8 cellular contexts compared by ENCODE assay signal in the genomic region with DNA sequence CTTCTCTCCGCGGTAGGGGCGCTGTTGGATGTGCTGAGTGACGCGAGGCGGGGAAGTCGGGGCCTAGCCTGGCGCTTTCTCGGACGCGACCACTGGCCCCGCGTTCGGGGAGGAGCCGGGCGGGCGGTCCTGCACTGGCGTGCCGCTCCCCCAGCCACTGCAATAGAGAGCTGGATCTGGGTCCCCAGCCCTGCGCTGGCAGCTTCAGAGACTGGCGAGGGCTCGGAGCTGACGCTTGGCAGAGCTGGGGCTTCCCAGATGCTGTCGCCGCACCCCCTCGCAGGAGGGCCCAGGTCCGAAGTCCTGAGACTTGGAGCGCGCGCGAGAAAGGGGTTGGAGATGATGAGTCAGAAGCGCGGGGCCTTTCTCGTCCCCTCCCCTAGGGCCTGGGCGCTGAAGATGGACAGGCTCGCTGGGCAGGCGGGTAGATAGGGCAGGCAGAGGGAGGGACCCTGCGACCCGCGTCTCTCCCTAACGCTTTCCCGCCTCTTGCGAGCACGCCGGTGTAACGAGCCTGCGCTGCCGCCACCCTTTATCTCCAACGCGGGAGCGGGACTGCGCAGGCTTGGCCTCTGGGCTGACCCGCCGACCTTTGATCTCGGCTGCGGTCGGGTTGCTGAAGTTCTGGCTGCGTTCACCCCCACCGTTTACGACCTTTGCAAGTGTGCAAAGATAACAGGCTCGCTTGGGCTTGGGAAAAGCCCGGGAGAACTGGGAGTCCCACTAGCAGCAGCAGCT. TPM values are rescaled to one million over a fixed set of nuclear protein-coding genes. Genes with fewer than 3 reads are reported as not detected.
A peak's percentile ranks its signal among the peaks of the same experiment; 100 is the strongest.
DNase-seq lines count a peak whose midpoint lies in the region; ATAC-seq and TF ChIP-seq lines count a peak whose summit lies in the region.

No MANE protein-coding gene starts in this region.

- peak overlapping the region; percentile 99 for H4K8ac ChIP-seq in mesenchymal stem cell (ENCODE audit: low read length)

- H2BK120ac ChIP-seq in mesenchymal stem cell (ENCODE audit: low read depth, low read length) = peak overlapping the region; percentile 99

- peak overlapping the region; percentile 97 for H3K27ac ChIP-seq in mesenchymal stem cell (ENCODE audit: low read length, poor library complexity, severe bottlenecking)

- H3K9me3 Mint-ChIP-seq in Caco-2 (ENCODE audit: unreplicated experiment) = no peaks in the 10 kb centered on the region
- H3K9me3 Mint-ChIP-seq in effector memory CD8-positive, alpha-beta T cell = no peaks in the 10 kb centered on the region

- peak overlapping the region; percentile 95 to 98 for H3K18ac ChIP-seq in mesenchymal stem cell (ENCODE audit: low read depth in 1 of 2, low read length in 2 of 2)

- DNase-seq in Caco-2 (peak; percentile 95 to 97), HT-29 (ENCODE audit: low spot score) (peak; percentile 91), mesenchymal stem cell (peak; percentile 98)
- DNase-seq in NK-92 treated with Interleukin-12 subunit alpha and Interleukin-12 subunit beta, amount 100 ng/mL, for 24 hours (lab: John Stamatoyannopoulos, UW) = peak; percentile 91
- DNase-seq in activated CD8-positive, alpha-beta memory T cell treated with anti-CD3 and anti-CD28 coated beads for 48 hours (ENCODE audit: low read depth in 2 of 3, low spot score in 2 of 3) = peak; percentile 83 to 93 (median 86)
- peak; percentile 90 to 95 (median 93) for DNase-seq in effector memory CD8-positive, alpha-beta T cell
- DNase-seq in stimulated activated CD8-positive, alpha-beta memory T cell treated with anti-CD3 and anti-CD28 coated beads, Interleukin-12 subunit alpha, Interleukin-12 subunit beta, amount 100 ng/mL, for 24 hours (ENCODE audit: extremely low read depth) = peak; percentile 82

- intact Hi-C loops in Caco-2 (cut with micrococcal nuclease; ENCODE audit: unreplicated experiment) = loop anchor here (1.0 kb wide), 5 partner anchors 8 to 90 kb away; no protein-coding TSS in a partner anchor

- H3K4me3 Mint-ChIP-seq in Caco-2 (ENCODE audit: unreplicated experiment) = peak overlapping the region; percentile 87
- peak overlapping the region; percentile 66 to 87 for H3K4me3 Mint-ChIP-seq in effector memory CD8-positive, alpha-beta T cell

- H3K4me2 ChIP-seq in mesenchymal stem cell (ENCODE audit: low read length, poor library complexity, severe bottlenecking) = peak overlapping the region; percentile 71

- POLR2A ChIA-PET in Caco-2 (lab: Charles Lee) = interaction anchor here (1.5 kb wide), 2 partner anchors 34 to 35 kb away, joined by 6 to 7 read pairs; a partner anchor contains a TSS

- H3K36me3 ChIP-seq in Caco-2 (ENCODE audit: control insufficient read depth, insufficient read depth, low read length) (no peaks in the 10 kb centered on the region), mesenchymal stem cell (ENCODE audit: control insufficient read depth in 1 of 2, insufficient read depth in 2 of 2, low read depth in 1 of 2, low read length in 2 of 2) (no peaks in the 10 kb centered on the region)

- peaks cover 39% of the 10 kb centered on the region for H3K4me1 Mint-ChIP-seq in Caco-2 (ENCODE audit: low read depth, unreplicated experiment)
- H3K4me1 Mint-ChIP-seq in effector memory CD8-positive, alpha-beta T cell (ENCODE audit: low read depth in 2 of 2) = peaks cover 12 to 14% of the 10 kb centered on the region in 2 donors

- H3K79me1 ChIP-seq in mesenchymal stem cell (replicated peaks; ENCODE audit: low read length, poor library complexity, severe bottlenecking) = peaks cover 12% of the 10 kb centered on the region

- H3K23ac ChIP-seq in mesenchymal stem cell (ENCODE audit: low read length in 2 of 2) = peak overlapping the region in 1 of 2 experiments; percentile 75

- TF ChIP-seq CTCF in Caco-2 (IDR thresholded peaks at IDR 0.05; ENCODE audit: insufficient read depth in 1 of 2, low read depth in 1 of 2, low read length in 1 of 2, severe bottlenecking in 1 of 2, unreplicated experiment in 1 of 2) = peak; percentile 59 to 85

- CTCF ChIA-PET in Caco-2 (lab: Charles Lee) = interaction anchor here (0.5 to 3.2 kb wide), 12 partner anchors 11 to 129 kb away, joined by 3 to 127 read pairs (median 4); a partner anchor contains a TSS

- H3K4me1 ChIP-seq in Caco-2 (peaks cover 46% of the 10 kb centered on the region), mesenchymal stem cell (ENCODE audit: control insufficient read depth, insufficient read depth, low read depth, low read length) (peaks cover 25% of the 10 kb centered on the region)

- peak overlapping the region; percentile 72 for H3K4me3 ChIP-seq in Caco-2 (ENCODE audit: low read depth, low read length)
- H3K4me3 ChIP-seq in mesenchymal stem cell (ENCODE audit: insufficient read depth in 1 of 2, low read depth in 1 of 2, low read length in 2 of 2) = peak overlapping the region; percentile 76 to 93

- H2AFZ ChIP-seq in mesenchymal stem cell (ENCODE audit: low read depth, low read length) = peak overlapping the region; percentile 89

- under 1% methylated on average over 62 of the region's 62 CpGs for WGBS in mesenchymal stem cell

- peak overlapping the region; percentile 85 for H3K27ac Mint-ChIP-seq in Caco-2 (ENCODE audit: unreplicated experiment)
- H3K27ac Mint-ChIP-seq in effector memory CD8-positive, alpha-beta T cell = peak overlapping the region; percentile 85 to 98

- BruUV-seq in Caco-2 (replicated peaks; lab: Mats Ljungman, UMichigan) = no TSS peak

- H2BK12ac ChIP-seq in mesenchymal stem cell (ENCODE audit: low read length in 2 of 2) = peak overlapping the region; percentile 87 to 94

- peak overlapping the region; percentile 100 for H2BK15ac ChIP-seq in mesenchymal stem cell (ENCODE audit: low read depth, poor library complexity, severe bottlenecking)

- H3K27me3 ChIP-seq in Caco-2 (replicated peaks; ENCODE audit: control insufficient read depth, insufficient read depth, low read length) (no peaks in the 10 kb centered on the region), mesenchymal stem cell (ENCODE audit: control insufficient read depth in 1 of 2, insufficient read depth in 1 of 2, low read length in 2 of 2) (peaks cover 0 to under 1% of the 10 kb centered on the region in 2 experiments)

- peak overlapping the region; percentile 100 for H2BK5ac ChIP-seq in mesenchymal stem cell (ENCODE audit: low read depth, low read length, poor library complexity, severe bottlenecking)

- peak; percentile 88 for ATAC-seq in GM21360 (IDR thresholded peaks at IDR 0.05; ENCODE audit: unreplicated experiment)
- peak; percentile 84 for ATAC-seq in effector memory CD8-positive, alpha-beta T cell (replicated peaks)

- peak overlapping the region in 1 of 2 experiments; percentile 93 for H3K14ac ChIP-seq in mesenchymal stem cell (ENCODE audit: low read length in 2 of 2)

- H4K91ac ChIP-seq in mesenchymal stem cell (ENCODE audit: low read length) = peak overlapping the region; percentile 98

- H3K4ac ChIP-seq in mesenchymal stem cell (ENCODE audit: low read depth in 1 of 2, low read length in 2 of 2) = peak overlapping the region; percentile 96 to 100

- H3K9me3 ChIP-seq in Caco-2 (no peaks in the 10 kb centered on the region), mesenchymal stem cell (ENCODE audit: control insufficient read depth, low read length) (no peaks in the 10 kb centered on the region)

- no peaks in the 10 kb centered on the region for H3K27me3 Mint-ChIP-seq in Caco-2 (ENCODE audit: insufficient read depth, unreplicated experiment)
- H3K27me3 Mint-ChIP-seq in effector memory CD8-positive, alpha-beta T cell = peaks cover 0 to 8% of the 10 kb centered on the region in 2 donors

- peak overlapping the region; percentile 80 for H2AK5ac ChIP-seq in mesenchymal stem cell (ENCODE audit: low read length, severe bottlenecking)

- H3K36me3 Mint-ChIP-seq in Caco-2 (ENCODE audit: insufficient read depth, unreplicated experiment) = peaks cover 20% of the 10 kb centered on the region
- peaks cover 15% of the 10 kb centered on the region for H3K36me3 Mint-ChIP-seq in effector memory CD8-positive, alpha-beta T cell (ENCODE audit: insufficient read depth)

- H3K9ac ChIP-seq in mesenchymal stem cell (ENCODE audit: low read length) = peak overlapping the region; percentile 99

RNA-seq across cellular contexts. Expression of a gene that starts 3.0 kb away (rescaled TPM):
- 0.98 and 1.0 TPM in 2 replicates for total RNA-seq in Caco-2 (2022)
- 0.41 TPM in 1 of 2 replicates, not detected in the other for total RNA-seq in HT-29 (2014; rRNA removed; shearing (Covaris generic))
- polyA plus RNA-seq in mesenchymal stem cell (2013, experiment 1 of 2) = 0.46 TPM
- polyA plus RNA-seq in mesenchymal stem cell (2013, experiment 2 of 2) = 0.40 TPM

RNA-seq across cellular contexts. Expression of a gene that starts 5.4 kb away (rescaled TPM):
- total RNA-seq in Caco-2 (2022) = 34.1 and 35.2 TPM in 2 replicates
- 13.6 and 14.6 TPM in 2 replicates for total RNA-seq in HT-29 (2014; rRNA removed; shearing (Covaris generic))
- polyA plus RNA-seq in mesenchymal stem cell (2013, experiment 1 of 2) = 13.0 TPM
- 11.8 TPM for polyA plus RNA-seq in mesenchymal stem cell (2013, experiment 2 of 2)

RNA-seq across cellular contexts. Expression of a gene that starts 33.8 kb away (rescaled TPM):
- total RNA-seq in Caco-2 (2022) = 6.5 and 7.1 TPM in 2 replicates
- total RNA-seq in HT-29 (2014; rRNA removed; shearing (Covaris generic)) = 18.4 and 20.0 TPM in 2 replicates
- 30.1 TPM for polyA plus RNA-seq in mesenchymal stem cell (2013, experiment 1 of 2)
- 27.5 TPM for polyA plus RNA-seq in mesenchymal stem cell (2013, experiment 2 of 2)

RNA-seq across cellular contexts. Expression of a gene that starts 46.3 kb away (rescaled TPM):
- total RNA-seq in Caco-2 (2022) = not detected in 2 replicates
- not detected in 2 replicates for total RNA-seq in HT-29 (2014; rRNA removed; shearing (Covaris generic))
- polyA plus RNA-seq in mesenchymal stem cell (2013, experiment 1 of 2) = not detected
- polyA plus RNA-seq in mesenchymal stem cell (2013, experiment 2 of 2) = not detected

RNA-seq across cellular contexts. Expression of a gene that starts 52.0 kb away (rescaled TPM):
- total RNA-seq in Caco-2 (2022) = not detected in 2 replicates
- total RNA-seq in HT-29 (2014; rRNA removed; shearing (Covaris generic)) = not detected in 2 replicates
- not detected for polyA plus RNA-seq in mesenchymal stem cell (2013, experiment 1 of 2)
- not detected for polyA plus RNA-seq in mesenchymal stem cell (2013, experiment 2 of 2)

Comparison
In these comparisons a context has a peak if more than half of its experiments do, and no peak if none do; other contexts are left out.
1. Peak in every context shown above with its lines: DNase-seq, ATAC-seq, H3K4me3 ChIP-seq and H3K27ac ChIP-seq.